ENCODE assay signal across 1 cellular context in genomic region chr17:37476431-37477130, GRCh38.
TF ChIP-seq lines count a peak whose summit lies in the region.

No MANE protein-coding gene starts in this region.

TF ChIP-seq in IMR-90, 13 proteins besides CTCF, POLR2A, EP300 and RAD21 (continued from another document):
- TF ChIP-seq USF2 (IDR thresholded peaks at IDR 0.05; ENCODE audit: low read depth, low read length) (no peak), BHLHE40 (IDR thresholded peaks at IDR 0.05; ENCODE audit: low read depth, low read length) (no peak), MAZ (IDR thresholded peaks at IDR 0.05; ENCODE audit: borderline replicate concordance, low read depth, low read length) (no peak)
